28 cellular contexts compared by ENCODE assay signal in the genomic region with DNA sequence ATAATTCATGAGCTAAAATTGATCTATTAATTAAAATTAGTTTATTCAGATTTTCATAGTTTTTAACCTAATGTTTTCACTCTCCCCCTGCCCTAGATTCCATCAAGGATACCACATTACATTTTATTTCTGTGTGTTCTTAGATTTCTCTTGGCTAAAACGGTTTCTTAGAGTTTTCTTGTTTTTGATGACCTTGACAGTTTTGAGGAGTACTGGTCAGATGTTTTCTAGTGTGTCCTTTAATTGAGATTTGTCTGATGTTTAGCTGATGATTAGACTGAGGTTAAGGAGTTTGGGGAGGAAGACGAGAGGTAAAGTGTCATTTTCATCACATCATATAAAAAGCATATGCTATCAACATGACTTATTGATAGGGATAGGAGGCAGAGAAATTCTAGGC.
"Had no signal": no experiment of that assay in that cellular context is flagged by ENCODE, and none has a peak within 500 bp of the region (broad histone marks: within the 10 kb centered on the region; RNA-seq: fewer than 3 reads in every experiment).

No MANE protein-coding gene starts in this region.

- H2AFZ ChIP-seq: neural progenitor cell, parathyroid adenoma had no signal

- H3K4me1 ChIP-seq: neural progenitor cell, parathyroid adenoma, psoas muscle, spleen, suprapubic skin, testis, tibial artery, transverse colon, upper lobe of right lung, uterus had no signal

- DNase-seq: natural killer cell; occipital lobe; ovary; posterior cingulate gyrus; psoas muscle; right cardiac atrium; spleen; stimulated activated CD4-positive, alpha-beta T cell treated with anti-CD3 and anti-CD28 coated beads, Interleukin-12 subunit alpha, Interleukin-12 subunit beta, amount 100 ng/mL, for 4 hours; stimulated activated CD4-positive, alpha-beta T cell treated with anti-CD3 and anti-CD28 coated beads, Interleukin-1b, Interleukin-23, amount 100 ng/mL, for 48 hours; stimulated activated CD4-positive, alpha-beta T cell treated with anti-CD3 and anti-CD28 coated beads, Interleukin-4, amount 100 ng/mL, for 1 hour; stimulated activated CD4-positive, alpha-beta T cell treated with anti-CD3 and anti-CD28 coated beads, Interleukin-4, amount 100 ng/mL, for 4 hours; stimulated activated CD8-positive, alpha-beta memory T cell treated with anti-CD3 and anti-CD28 coated beads, Interleukin-4, amount 100 ng/mL, for 48 hours; stimulated activated naive CD4-positive, alpha-beta T cell; stimulated activated naive CD8-positive, alpha-beta T cell treated with anti-CD3 and anti-CD28 coated beads, Interleukin-15, amount 100 ng/mL, for 72 hours; stimulated activated naive CD8-positive, alpha-beta T cell treated with anti-CD3 and anti-CD28 coated beads, Interleukin-15, Interleukin-2, amounts not matched to agents 100 U/mL and 50 U/mL, for 24 hours; substantia nigra; testis; tibial artery; transverse colon; upper lobe of right lung; uterus had no signal

- H3K27me3 ChIP-seq: neural progenitor cell, ovary, spleen, suprapubic skin, testis, tibial artery, transverse colon, upper lobe of right lung, uterus had no signal

- H3K4me3 ChIP-seq: neural progenitor cell, ovary, psoas muscle, skin epidermis, smooth muscle cell, spleen, suprapubic skin, testis, tibial artery, transverse colon, upper lobe of right lung, uterus had no signal

- H3K36me3 ChIP-seq: neural progenitor cell, ovary, spleen, suprapubic skin, tibial artery, transverse colon, upper lobe of right lung, uterus had no signal

- H3K9ac ChIP-seq: neural progenitor cell, parathyroid adenoma had no signal

- H3K79me2 ChIP-seq: parathyroid adenoma had no signal

- H3K27ac ChIP-seq: neural progenitor cell, ovary, parathyroid adenoma, psoas muscle, skin epidermis, spleen, suprapubic skin, testis, tibial artery, transverse colon, upper lobe of right lung, uterus had no signal

- ATAC-seq: natural killer cell; psoas muscle; right cardiac atrium; sciatic nerve; stimulated activated memory B cell treated with anti-CD40 and anti-IgM and Interleukin-4, amounts not matched to agents 10 μg/mL and 1 μg/mL and 100 μg/mL, for 72 hours; stimulated activated naive CD8-positive, alpha-beta T cell treated with anti-CD3 and anti-CD28 coated beads, Interleukin-15, amount 100 ng/mL, for 72 hours; stimulated activated naive CD8-positive, alpha-beta T cell treated with anti-CD3 and anti-CD28 coated beads, Interleukin-15, Interleukin-2, amounts not matched to agents 100 U/mL and 50 U/mL, for 24 hours; upper lobe of right lung had no signal

- H3K9me3 ChIP-seq: ovary, psoas muscle, suprapubic skin, testis, tibial artery, transverse colon, upper lobe of right lung, uterus had no signal

- H3K4me2 ChIP-seq: neural progenitor cell, smooth muscle cell had no signal
